In the genomic region with DNA sequence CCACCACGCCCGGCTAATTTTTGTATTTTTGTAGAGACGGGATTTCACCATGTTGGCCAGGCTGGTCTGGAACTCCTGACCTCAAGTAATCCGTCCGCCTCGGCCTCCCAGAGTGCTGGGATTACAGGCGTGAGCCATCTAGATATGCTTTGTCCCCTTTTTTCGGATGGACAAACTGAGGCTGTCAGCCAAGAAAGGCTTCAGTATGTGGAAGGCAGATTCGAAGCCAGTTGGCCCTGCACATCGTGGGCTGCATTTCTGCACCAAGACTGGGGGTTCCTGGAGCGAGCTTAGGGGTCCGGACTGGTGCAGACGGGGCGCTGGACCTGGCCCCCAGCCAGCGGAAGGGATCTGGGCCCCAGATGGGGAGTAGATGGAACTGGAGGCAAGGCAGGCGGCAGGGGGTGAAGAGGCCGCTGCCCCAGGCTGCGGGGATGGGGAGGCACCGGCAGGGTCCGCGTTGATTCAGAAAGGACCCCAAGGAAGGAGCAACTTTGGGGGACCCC, we compare ENCODE assay signal across 8 cellular contexts. TPM values are rescaled to one million over a fixed set of nuclear protein-coding genes. Genes with fewer than 3 reads are reported as not detected.
A peak's percentile ranks its signal among the peaks of the same experiment; 100 is the strongest.
DNase-seq lines count a peak whose midpoint lies in the region; ATAC-seq and TF ChIP-seq lines count a peak whose summit lies in the region.

No MANE protein-coding gene starts in this region.

- peak overlapping the region; percentile 57 for H3K4me3 ChIP-seq in effector memory CD4-positive, alpha-beta T cell (ENCODE audit: insufficient read depth, low read depth, low read length, poor library complexity, severe bottlenecking)
- peak overlapping the region; percentile 72 for H3K4me3 ChIP-seq in ovary

- DNase-seq in effector memory CD4-positive, alpha-beta T cell: no peak
- DNase-seq in ovary: peak; percentile 60 to 83 (median 79)
- DNase-seq in inferior parietal cortex (ENCODE audit: extremely low spot score): no peak
- no peak for DNase-seq in stimulated activated CD4-positive, alpha-beta T cell treated with anti-CD3 and anti-CD28 coated beads, Interleukin-2, amount 100 ng/mL, for 24 hours
- no peak for DNase-seq in effector CD8-positive, alpha-beta T cell (lab: John Stamatoyannopoulos, UW)

- H3K36me3 ChIP-seq in effector memory CD4-positive, alpha-beta T cell (ENCODE audit: control insufficient read depth, insufficient read depth, low read length): no peaks in the 10 kb centered on the region
- no peaks in the 10 kb centered on the region for H3K36me3 ChIP-seq in ovary

- no peak for TF ChIP-seq RAD21 in Ishikawa (IDR thresholded peaks at IDR 0.05; ENCODE audit: low read depth)

- no peak for TF ChIP-seq POLR2A in ovary (IDR thresholded peaks at IDR 0.05)

- no peaks in the 10 kb centered on the region for H3K27me3 ChIP-seq in effector memory CD4-positive, alpha-beta T cell (replicated peaks; ENCODE audit: control insufficient read depth, insufficient read depth, low read length, poor library complexity, severe bottlenecking)
- no peaks in the 10 kb centered on the region for H3K27me3 ChIP-seq in ovary

- WGBS in ovary, 3 donors: 26 to 28% (median 27%) methylated on average over 20 to 21 of the region's 21 CpGs

- no peak for ATAC-seq in HG03469 (IDR thresholded peaks at IDR 0.05; ENCODE audit: unreplicated experiment)

- peaks cover 51% of the 10 kb centered on the region for H3K4me1 ChIP-seq in effector memory CD4-positive, alpha-beta T cell (ENCODE audit: control insufficient read depth, insufficient read depth, low read length, poor library complexity, severe bottlenecking)
- H3K4me1 ChIP-seq in ovary (ENCODE audit: insufficient read depth): peaks cover 12% of the 10 kb centered on the region

- no peaks in the 10 kb centered on the region for H3K9me3 ChIP-seq in effector memory CD4-positive, alpha-beta T cell (ENCODE audit: control insufficient read depth, low read length)
- H3K9me3 ChIP-seq in ovary: no peaks in the 10 kb centered on the region

- H3K27ac ChIP-seq in effector memory CD4-positive, alpha-beta T cell (ENCODE audit: insufficient read depth, low read length, poor library complexity, severe bottlenecking): peak overlapping the region; percentile 92
- peak overlapping the region; percentile 95 to 100 for H3K27ac ChIP-seq in ovary

- TF ChIP-seq EP300 in Ishikawa (IDR thresholded peaks at IDR 0.05; ENCODE audit: borderline replicate concordance) (no peak), ovary (IDR thresholded peaks at IDR 0.05) (no peak)

- intact Hi-C loops in ovary (cut with DNase I): no loop called here

- 0 out of 3 replicates have a peak, but pooled peaks have one; percentile 6 for TF ChIP-seq CTCF in GM12872 (IDR thresholded peaks at IDR 0.05; ENCODE audit: insufficient read depth, low read depth, low read length)
- TF ChIP-seq CTCF in ovary (IDR thresholded peaks at IDR 0.05): peak in 1 of 3 donors; percentile 14

TF ChIP-seq in Ishikawa, 13 proteins besides CTCF, POLR2A, EP300 and RAD21:
- TF ChIP-seq, protein P1, sequence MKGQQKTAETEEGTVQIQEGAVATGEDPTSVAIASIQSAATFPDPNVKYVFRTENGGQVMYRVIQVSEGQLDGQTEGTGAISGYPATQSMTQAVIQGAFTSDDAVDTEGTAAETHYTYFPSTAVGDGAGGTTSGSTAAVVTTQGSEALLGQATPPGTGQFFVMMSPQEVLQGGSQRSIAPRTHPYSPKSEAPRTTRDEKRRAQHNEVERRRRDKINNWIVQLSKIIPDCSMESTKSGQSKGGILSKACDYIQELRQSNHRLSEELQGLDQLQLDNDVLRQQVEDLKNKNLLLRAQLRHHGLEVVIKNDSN (IDR thresholded peaks at IDR 0.05): no peak
- TF ChIP-seq FOXM1 (IDR thresholded peaks at IDR 0.05; ENCODE audit: borderline replicate concordance, low read depth): no peak
- TF ChIP-seq ZBTB7A (IDR thresholded peaks at IDR 0.05; ENCODE audit: low read depth): no peak
- no peak for TF ChIP-seq TCF12 (IDR thresholded peaks at IDR 0.05; ENCODE audit: low read depth)
- no peak for TF ChIP-seq TAF1 (IDR thresholded peaks at IDR 0.05; ENCODE audit: low read depth)
- peak; percentile 45 for TF ChIP-seq NFIC (IDR thresholded peaks at IDR 0.05)

RNA-seq across cellular contexts. Expression of a gene that starts 9.7 kb away (rescaled TPM):
- 1,000 to 10,000 TPM in 2 of 7 donors, 100 to 1,000 TPM in 5; 163 to 1,260 (median 581) TPM for total RNA-seq in ovary
- 100 to 1,000 TPM in 1 of 2 donors, 10 to 100 TPM in 1; 95.2 to 301 TPM for polyA plus RNA-seq in ovary

RNA-seq across cellular contexts. Expression of a gene that starts 16.8 kb away (rescaled TPM):
- 10 to 100 TPM in 5 of 7 donors, 1 to 10 TPM in 2; 6.0 to 18.4 (median 11.7) TPM for total RNA-seq in ovary
- 1 to 10 TPM; 2.5 to 9.3 TPM for polyA plus RNA-seq in ovary

RNA-seq across cellular contexts. Expression of a gene that starts 31.8 kb away (rescaled TPM):
- 100 to 1,000 TPM in 1 of 7 donors, 10 to 100 TPM in 6; 45.0 to 121 (median 77.3) TPM for total RNA-seq in ovary
- 10 to 100 TPM; 38.3 to 66.0 TPM for polyA plus RNA-seq in ovary

RNA-seq across cellular contexts. Expression of a gene that starts 49.3 kb away (rescaled TPM):
- 10 to 100 TPM in 6 of 7 donors, 1 to 10 TPM in 1; 9.3 to 64.5 (median 50.3) TPM for total RNA-seq in ovary
- 10 to 100 TPM; 13.8 to 16.9 TPM for polyA plus RNA-seq in ovary

Comparison
In these comparisons a context has a peak if more than half of its experiments do, and no peak if none do; other contexts are left out.
1. DNase-seq: peak in ovary (5 of 5); none in effector memory CD4-positive, alpha-beta T cell (0 of 3), inferior parietal cortex (single experiment), stimulated activated CD4-positive, alpha-beta T cell treated with anti-CD3 and anti-CD28 coated beads, Interleukin-2, amount 100 ng/mL, for 24 hours (0 of 2) and effector CD8-positive, alpha-beta T cell (single experiment).